9 cellular contexts compared by ENCODE assay signal in the genomic region with DNA sequence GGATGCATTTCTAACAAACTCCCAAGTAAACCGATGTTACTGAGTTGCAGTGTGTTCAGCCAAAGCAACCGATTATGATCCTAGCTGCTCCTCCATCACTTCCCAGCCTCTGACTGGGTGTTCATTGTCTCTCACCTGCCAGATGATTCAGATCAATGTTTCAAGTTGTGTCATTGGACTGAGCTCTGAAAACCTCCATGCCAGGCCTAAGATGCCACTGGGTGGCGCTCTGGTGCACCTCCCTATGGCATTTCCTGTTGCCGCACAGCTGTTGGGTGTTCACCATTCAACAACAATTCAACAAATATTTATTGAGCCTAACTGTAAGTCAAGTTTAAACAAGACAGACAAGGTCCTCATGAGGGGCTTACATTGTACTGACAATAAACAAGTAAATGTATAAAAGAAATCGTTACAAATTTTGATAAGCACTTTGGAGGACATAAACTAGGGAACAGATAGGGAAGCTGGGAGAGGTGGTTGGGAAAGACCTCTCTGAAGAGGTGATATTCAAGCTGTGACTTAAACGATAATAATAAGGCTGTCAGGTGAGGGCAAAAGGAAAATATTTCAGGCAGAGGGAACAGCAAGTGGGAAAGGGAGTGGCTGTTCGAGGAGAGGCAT. TPM values are rescaled to one million over a fixed set of nuclear protein-coding genes. Genes with fewer than 3 reads are reported as not detected.
DNase-seq lines count a peak whose midpoint lies in the region; ATAC-seq and TF ChIP-seq lines count a peak whose summit lies in the region.
"Had no signal": no experiment of that assay in that cellular context is flagged by ENCODE, and none has a peak within 500 bp of the region (broad histone marks: within the 10 kb centered on the region; RNA-seq: fewer than 3 reads in every experiment).

No MANE protein-coding gene starts in this region.

- peak; percentile 95 for TF ChIP-seq CTCF in endodermal cell (conservative IDR thresholded peaks at IDR 0.05)
- peak in 4 of 6 experiments; percentile 6 to 35 (median 12) for TF ChIP-seq CTCF in thyroid gland (IDR thresholded peaks at IDR 0.05)

- 60 to 81% methylated on average over 5 to 7 of the region's 7 CpGs for WGBS in endodermal cell (ENCODE audit: insufficient coverage in 1 of 2, insufficient read length in 1 of 2), 2 experiments
- WGBS in thyroid gland, 2 donors, result 40 to 42% methylated on average over 7 of the region's 7 CpGs

- no peak overlapping the region for H3K27ac Mint-ChIP-seq in endodermal cell
- peak overlapping the region in 3 of 10 donors; percentile 9 to 43 (median 37) for H3K27ac Mint-ChIP-seq in naive thymus-derived CD8-positive, alpha-beta T cell

- POLR2A ChIA-PET in naive thymus-derived CD8-positive, alpha-beta T cell (lab: Charles Lee), result no interaction called here

- H3K4me3 ChIP-seq in endodermal cell (ENCODE audit: low read length), result no peak overlapping the region
- no peak overlapping the region for H3K4me3 ChIP-seq in thyroid gland (replicated peaks in 1 of 3)

- no peak overlapping the region for H3K9ac ChIP-seq in endodermal cell (ENCODE audit: extremely low read depth, low read length, poor library complexity, severe bottlenecking)

- intact Hi-C loops in thyroid gland (cut with DNase I), result no loop called here

- H3K4me1 Mint-ChIP-seq in endodermal cell, result peaks cover 29% of the 10 kb centered on the region
- H3K4me1 Mint-ChIP-seq in naive thymus-derived CD8-positive, alpha-beta T cell, result peaks cover 11 to 21% (median 12%) of the 10 kb centered on the region in 4 donors

- no peaks in the 10 kb centered on the region for H3K9me3 Mint-ChIP-seq in endodermal cell
- no peaks in the 10 kb centered on the region for H3K9me3 Mint-ChIP-seq in naive thymus-derived CD8-positive, alpha-beta T cell

- no peaks in the 10 kb centered on the region for H3K36me3 Mint-ChIP-seq in endodermal cell (ENCODE audit: low read depth)
- no peaks in the 10 kb centered on the region for H3K36me3 Mint-ChIP-seq in naive thymus-derived CD8-positive, alpha-beta T cell

- peak; percentile 50 for ATAC-seq in GM19395 (IDR thresholded peaks at IDR 0.05; ENCODE audit: unreplicated experiment)
- peak in 1 of 2 donors; percentile 63 for ATAC-seq in naive thymus-derived CD8-positive, alpha-beta T cell
- ATAC-seq in HG03025 (IDR thresholded peaks at IDR 0.05; ENCODE audit: low FRiP score, unreplicated experiment), result no peak

- H3K27me3 Mint-ChIP-seq in endodermal cell (ENCODE audit: insufficient read depth), result peaks cover 20% of the 10 kb centered on the region
- peaks cover 10 to 32% (median 17%) of the 10 kb centered on the region in 5 donors for H3K27me3 Mint-ChIP-seq in naive thymus-derived CD8-positive, alpha-beta T cell

- peak; percentile 64 for DNase-seq in AG08396 (ENCODE audit: low spot score)
- DNase-seq in NAMALWA (ENCODE audit: low spot score), result peak; percentile 68
- DNase-seq in activated CD4-positive, alpha-beta T cell treated with anti-CD3 and anti-CD28 coated beads, Interleukin-2, amount 50 U/mL, for 4 hours, result peak; percentile 50 to 51
- peak; percentile 91 for DNase-seq in endodermal cell
- peak in 8 of 10 donors; percentile 26 to 64 (median 43) for DNase-seq in naive thymus-derived CD8-positive, alpha-beta T cell
- DNase-seq in thyroid gland, result peak; percentile 19 to 22

- H3K27ac ChIP-seq in endodermal cell (ENCODE audit: low read depth, low read length) (no peak overlapping the region), thyroid gland (no peak overlapping the region)

- H3K27me3 ChIP-seq in endodermal cell (ENCODE audit: control insufficient read depth, insufficient read depth, low read length, poor library complexity, severe bottlenecking) (no peaks in the 10 kb centered on the region), thyroid gland (no peaks in the 10 kb centered on the region)

- no peak overlapping the region for H3K4me3 Mint-ChIP-seq in endodermal cell
- no peak overlapping the region for H3K4me3 Mint-ChIP-seq in naive thymus-derived CD8-positive, alpha-beta T cell

- no peak for TF ChIP-seq POLR2A in thyroid gland (IDR thresholded peaks at IDR 0.05)

- H3K4me1 ChIP-seq in endodermal cell (ENCODE audit: control insufficient read depth, insufficient read depth, low read length) (peaks cover 9% of the 10 kb centered on the region), thyroid gland (no peaks in the 10 kb centered on the region)

- H3K9me3 ChIP-seq in endodermal cell (ENCODE audit: control insufficient read depth, low read length), result no peaks in the 10 kb centered on the region
- no peaks in the 10 kb centered on the region for H3K9me3 ChIP-seq in thyroid gland

- H3K36me3 ChIP-seq in endodermal cell (ENCODE audit: control insufficient read depth, insufficient read depth, low read length), result no peaks in the 10 kb centered on the region
- no peaks in the 10 kb centered on the region for H3K36me3 ChIP-seq in thyroid gland

RNA-seq across cellular contexts. Expression of gene RGR, which starts 22.8 kb away (rescaled TPM):
- total RNA-seq in endodermal cell (not detected), thyroid gland (under 1 TPM in 1 of 4 donors, not detected in 3; 0.11 TPM)
- 0.46 TPM for polyA plus RNA-seq in endodermal cell (2013, experiment 1 of 2)
- polyA plus RNA-seq in endodermal cell (2013, experiment 2 of 2), result not detected
- not detected for total RNA-seq in naive thymus-derived CD8-positive, alpha-beta T cell
- not detected for polyA plus RNA-seq in naive thymus-derived CD8-positive, alpha-beta T cell
- total RNA-seq: mononuclear cell had no signal

RNA-seq across cellular contexts. Expression of gene LRIT1, which starts 26.3 kb away (rescaled TPM):
- total RNA-seq in endodermal cell, result under 1 TPM in 1 of 2 donors, not detected in 1; 0.11 TPM
- not detected for polyA plus RNA-seq in endodermal cell (2013, experiment 1 of 2)
- not detected for polyA plus RNA-seq in endodermal cell (2013, experiment 2 of 2)
- total RNA-seq in naive thymus-derived CD8-positive, alpha-beta T cell, result not detected
- polyA plus RNA-seq in naive thymus-derived CD8-positive, alpha-beta T cell, result not detected
- not detected for total RNA-seq in thyroid gland
- total RNA-seq: mononuclear cell had no signal

RNA-seq across cellular contexts. Expression of gene LRIT2, which starts 42.3 kb away (rescaled TPM):
- total RNA-seq in endodermal cell, result not detected
- polyA plus RNA-seq in endodermal cell (2013, experiment 1 of 2), result not detected
- not detected for polyA plus RNA-seq in endodermal cell (2013, experiment 2 of 2)
- total RNA-seq in naive thymus-derived CD8-positive, alpha-beta T cell, result not detected
- polyA plus RNA-seq in naive thymus-derived CD8-positive, alpha-beta T cell, result not detected
- total RNA-seq in thyroid gland, result not detected
- total RNA-seq: mononuclear cell had no signal

Comparison
In these comparisons a context has a peak if more than half of its experiments do, and no peak if none do; other contexts are left out.
1. DNase-seq: peak in every context shown above with its lines; median percentile 91 in endodermal cell; 68 in NAMALWA; 64 in AG08396; 50 in activated CD4-positive, alpha-beta T cell treated with anti-CD3 and anti-CD28 coated beads, Interleukin-2, amount 50 U/mL, for 4 hours; 43 in naive thymus-derived CD8-positive, alpha-beta T cell; 20 in thyroid gland.